24 cellular contexts compared by ENCODE assay signal in genomic region chr11:116461789-116462188, GRCh38.
A peak's percentile ranks its signal among the peaks of the same experiment; 100 is the strongest.
DNase-seq lines count a peak whose midpoint lies in the region; ATAC-seq and TF ChIP-seq lines count a peak whose summit lies in the region.
"Had no signal": no experiment of that assay in that cellular context is flagged by ENCODE, and none has a peak within 500 bp of the region (broad histone marks: within the 10 kb centered on the region; RNA-seq: fewer than 3 reads in every experiment).

No MANE protein-coding gene starts in this region.

- no peak overlapping the region for H3K4me3 ChIP-seq in WERI-Rb-1 (ENCODE audit: low read depth, low read length)
- H3K4me3 ChIP-seq: BLaER1 treated with 17β-estradiol and CSF1 and Interleukin-3, amounts not matched to agents 10 nM and 100 nM; body of pancreas; gastrocnemius medialis; lung; prostate gland had no signal

- no peaks in the 10 kb centered on the region for H3K36me3 ChIP-seq in WERI-Rb-1
- H3K36me3 ChIP-seq: BLaER1 treated with 17β-estradiol and CSF1 and Interleukin-3, amounts not matched to agents 10 nM and 100 nM; gastrocnemius medialis; prostate gland had no signal

- no peaks in the 10 kb centered on the region for H3K9me3 Mint-ChIP-seq in nephron progenitor cell
- H3K9me3 Mint-ChIP-seq: activated CD4-positive, alpha-beta memory T cell treated with anti-CD3 and anti-CD28 coated beads, Interleukin-2, amount 10 ng/mL, durations not matched to agents 7 days and 5 days; activated naive CD4-positive, alpha-beta T cell treated with anti-CD3 and anti-CD28 coated beads, Interleukin-2, amount 50 U/mL, for 72 hours; activated T-cell treated with anti-CD3 and anti-CD28 coated beads, Interleukin-2, amount 50 U/mL, for 4 hours; T-cell had no signal

- H3K27me3 ChIP-seq in WERI-Rb-1 (ENCODE audit: insufficient read depth, low read depth, severe bottlenecking), result no peaks in the 10 kb centered on the region
- H3K27me3 ChIP-seq: BLaER1 treated with 17β-estradiol and CSF1 and Interleukin-3, amounts not matched to agents 10 nM and 100 nM; body of pancreas; gastrocnemius medialis had no signal

- peaks cover 71% of the 10 kb centered on the region for H3K4me1 Mint-ChIP-seq in nephron progenitor cell
- H3K4me1 Mint-ChIP-seq: activated CD4-positive, alpha-beta memory T cell treated with anti-CD3 and anti-CD28 coated beads, Interleukin-2, amount 10 ng/mL, durations not matched to agents 7 days and 5 days; naive thymus-derived CD4-positive, alpha-beta T cell; T-cell had no signal

- TF ChIP-seq CTCF in WERI-Rb-1 (IDR thresholded peaks at IDR 0.05; ENCODE audit: low read depth, low read length) (peak; percentile 79), nephron progenitor cell (IDR thresholded peaks at IDR 0.05) (no peak)

- no peak for ATAC-seq in HG02642 (IDR thresholded peaks at IDR 0.05; ENCODE audit: poor library complexity, unreplicated experiment)
- ATAC-seq: activated naive CD4-positive, alpha-beta T cell treated with anti-CD3 and anti-CD28 coated beads, Interleukin-2, amount 50 U/mL, for 72 hours; activated T-cell treated with anti-CD3 and anti-CD28 coated beads, Interleukin-2, amount 50 U/mL, for 4 hours; body of pancreas; gastrocnemius medialis; naive thymus-derived CD4-positive, alpha-beta T cell; Right ventricle myocardium inferior; T-cell had no signal

- H3K4me3 Mint-ChIP-seq in nephron progenitor cell, result no peak overlapping the region
- H3K4me3 Mint-ChIP-seq: activated CD4-positive, alpha-beta memory T cell treated with anti-CD3 and anti-CD28 coated beads, Interleukin-2, amount 10 ng/mL, durations not matched to agents 7 days and 5 days; activated T-cell treated with anti-CD3 and anti-CD28 coated beads, Interleukin-2, amount 50 U/mL, for 4 hours; naive thymus-derived CD4-positive, alpha-beta T cell; T-cell had no signal

- peak overlapping the region; percentile 90 for H3K27ac Mint-ChIP-seq in nephron progenitor cell
- H3K27ac Mint-ChIP-seq: activated CD4-positive, alpha-beta memory T cell treated with anti-CD3 and anti-CD28 coated beads, Interleukin-2, amount 10 ng/mL, durations not matched to agents 7 days and 5 days; naive thymus-derived CD4-positive, alpha-beta T cell; T-cell had no signal

- H3K27me3 Mint-ChIP-seq in nephron progenitor cell (ENCODE audit: low read depth, poor library complexity), result peaks cover 2% of the 10 kb centered on the region

- peak; percentile 66 for DNase-seq in DMS 273 (lab: John Stamatoyannopoulos, UW; ENCODE audit: unreplicated experiment)
- no peak for DNase-seq in DMS 273 treated with DMSO at 0.1 percent for 48 hours (lab: John Stamatoyannopoulos, UW)
- peak; percentile 57 to 81 for DNase-seq in NCI-H2081 (lab: John Stamatoyannopoulos, UW)
- DNase-seq in WERI-Rb-1, result peak; percentile 94
- DNase-seq in nephron progenitor cell, result peak; percentile 26
- no peak for DNase-seq in SW 1271 (lab: John Stamatoyannopoulos, UW)
- DNase-seq in NOMO-1 (lab: John Stamatoyannopoulos, UW; ENCODE audit: unreplicated experiment in 2 of 2), result no peak
- DNase-seq: activated CD4-positive, alpha-beta memory T cell treated with anti-CD3 and anti-CD28 coated beads, Interleukin-2, amount 10 ng/mL, durations not matched to agents 7 days and 5 days; activated T-cell treated with anti-CD3 and anti-CD28 coated beads, Interleukin-2, amount 50 U/mL, for 4 hours; body of pancreas; cortex of kidney; gastrocnemius medialis; Karpas-422; naive thymus-derived CD4-positive, alpha-beta T cell; NCI-H187 treated with DMSO at 0.1 percent for 48 hours; stimulated activated naive CD4-positive, alpha-beta T cell treated with Interleukin-2 at 50 U/mL for 16 hours; T-cell had no signal

- H3K36me3 Mint-ChIP-seq in nephron progenitor cell (ENCODE audit: low read depth), result no peaks in the 10 kb centered on the region
- H3K36me3 Mint-ChIP-seq: activated naive CD4-positive, alpha-beta T cell treated with anti-CD3 and anti-CD28 coated beads, Interleukin-2, amount 50 U/mL, for 72 hours; naive thymus-derived CD4-positive, alpha-beta T cell; T-cell had no signal

- peak overlapping the region; percentile 93 for H3K27ac ChIP-seq in WERI-Rb-1
- H3K27ac ChIP-seq: 22Rv1; BLaER1 treated with 17β-estradiol and CSF1 and Interleukin-3, amounts not matched to agents 10 nM and 100 nM; body of pancreas; gastrocnemius medialis; prostate gland had no signal

- H3K9me3 ChIP-seq in WERI-Rb-1 (ENCODE audit: severe bottlenecking), result no peaks in the 10 kb centered on the region
- H3K9me3 ChIP-seq: BLaER1 treated with 17β-estradiol and CSF1 and Interleukin-3, amounts not matched to agents 10 nM and 100 nM; body of pancreas; gastrocnemius medialis; prostate gland had no signal

Comparison
In these comparisons a context has a peak if more than half of its experiments do, and no peak if none do; other contexts are left out.
1. DNase-seq: peak in DMS 273 (single experiment), NCI-H2081 (2 of 2), WERI-Rb-1 (single experiment) and nephron progenitor cell (single experiment); none in DMS 273 treated with DMSO at 0.1 percent for 48 hours (single experiment), SW 1271 (0 of 2) and NOMO-1 (0 of 2).